Comparison of ENCODE assay signal across 6 cellular contexts in the genomic region with DNA sequence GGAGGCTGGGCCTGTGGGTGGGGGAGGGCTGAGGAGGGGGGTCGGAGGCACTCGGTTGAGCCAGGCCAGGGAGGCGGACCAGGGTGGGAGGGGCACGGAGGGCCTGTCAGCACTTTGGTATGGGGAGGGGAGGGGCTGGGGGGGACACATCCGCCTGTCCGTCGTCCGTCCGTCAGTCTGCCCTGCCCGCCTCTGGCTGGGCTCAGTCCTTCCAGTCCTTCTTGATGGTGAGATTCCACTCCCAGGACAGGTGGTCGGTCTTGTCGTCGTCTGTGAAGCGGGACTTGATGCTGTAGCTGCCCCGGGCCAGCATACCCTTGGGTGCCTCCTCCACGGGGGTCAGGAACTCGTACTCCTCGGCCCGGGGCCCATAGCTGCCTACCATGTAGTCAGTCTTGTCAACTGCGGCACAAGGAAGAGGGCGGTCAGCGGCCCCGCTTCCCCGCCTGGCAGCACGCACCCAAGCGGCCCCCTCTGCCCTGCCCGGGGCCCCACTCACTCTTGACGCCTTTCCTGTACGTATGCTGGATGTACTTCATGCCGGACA. TPM values are rescaled to one million over a fixed set of nuclear protein-coding genes. Genes with fewer than 3 reads are reported as not detected.
DNase-seq lines count a peak whose midpoint lies in the region; ATAC-seq and TF ChIP-seq lines count a peak whose summit lies in the region.

No MANE protein-coding gene starts in this region.

- TF ChIP-seq CTCF in brain (conservative IDR thresholded peaks at IDR 0.05) (no peak), omental fat pad (IDR thresholded peaks at IDR 0.05) (no peak)

- H3K4me1 Mint-ChIP-seq in brain, result peaks cover 47% of the 10 kb centered on the region

- peak overlapping the region in 2 of 5 experiments; percentile 47 to 94 for H3K27ac Mint-ChIP-seq in brain

- H3K36me3 Mint-ChIP-seq in brain, result peaks cover 6% of the 10 kb centered on the region

- peak overlapping the region in 4 of 5 experiments; percentile 14 to 88 (median 86) for H3K4me3 Mint-ChIP-seq in brain

- ATAC-seq in omental fat pad (ENCODE audit: low FRiP score), result peak; percentile 15

- H3K9me3 Mint-ChIP-seq in brain, result no peaks in the 10 kb centered on the region

- H3K27me3 Mint-ChIP-seq in brain, result no peaks in the 10 kb centered on the region

- peak; percentile 22 for DNase-seq in activated CD4-positive, alpha-beta T cell treated with anti-CD3 and anti-CD28 coated beads for 48 hours
- DNase-seq in activated CD4-positive, alpha-beta T cell treated with anti-CD3 and anti-CD28 coated beads, Interleukin-2, amount 50 U/mL, for 1 hour, result no peak
- DNase-seq in omental fat pad (ENCODE audit: low spot score), result no peak
- DNase-seq in NCI-H1105 (lab: John Stamatoyannopoulos, UW), result no peak
- no peak for DNase-seq in DMS79 (lab: John Stamatoyannopoulos, UW)

RNA-seq across cellular contexts. Expression of gene ARHGDIA, which starts 2.4 kb away (rescaled TPM):
- polyA plus RNA-seq in brain (ENCODE audit: insufficient read depth, low read depth, low replicate concordance), result 480 TPM
- 100 to 1,000 TPM; 125 to 250 (median 161) TPM for total RNA-seq in omental fat pad

RNA-seq across cellular contexts. Expression of gene P4HB, which starts 8.4 kb away (rescaled TPM):
- 310 TPM for polyA plus RNA-seq in brain (ENCODE audit: insufficient read depth, low read depth, low replicate concordance)
- total RNA-seq in omental fat pad, result 100 to 1,000 TPM; 366 to 725 (median 608) TPM

RNA-seq across cellular contexts. Expression of gene ALYREF, which starts 22.6 kb away (rescaled TPM):
- polyA plus RNA-seq in brain (ENCODE audit: insufficient read depth, low read depth, low replicate concordance), result 118 TPM
- 10 to 100 TPM; 31.5 to 80.7 (median 41.6) TPM for total RNA-seq in omental fat pad

RNA-seq across cellular contexts. Expression of gene ANAPC11, which starts 22.8 kb away (rescaled TPM):
- polyA plus RNA-seq in brain (ENCODE audit: insufficient read depth, low read depth, low replicate concordance), result 219 TPM
- 100 to 1,000 TPM in 3 of 4 donors, 10 to 100 TPM in 1; 82.3 to 152 (median 114) TPM for total RNA-seq in omental fat pad

RNA-seq across cellular contexts. Expression of gene NPB, which starts 33.3 kb away (rescaled TPM):
- 2.6 TPM for polyA plus RNA-seq in brain (ENCODE audit: insufficient read depth, low read depth, low replicate concordance)
- 1 to 10 TPM in 1 of 4 donors, not detected in 3; 1.4 TPM for total RNA-seq in omental fat pad
